Comparison of ENCODE assay signal across 1 cellular context in the genomic region with DNA sequence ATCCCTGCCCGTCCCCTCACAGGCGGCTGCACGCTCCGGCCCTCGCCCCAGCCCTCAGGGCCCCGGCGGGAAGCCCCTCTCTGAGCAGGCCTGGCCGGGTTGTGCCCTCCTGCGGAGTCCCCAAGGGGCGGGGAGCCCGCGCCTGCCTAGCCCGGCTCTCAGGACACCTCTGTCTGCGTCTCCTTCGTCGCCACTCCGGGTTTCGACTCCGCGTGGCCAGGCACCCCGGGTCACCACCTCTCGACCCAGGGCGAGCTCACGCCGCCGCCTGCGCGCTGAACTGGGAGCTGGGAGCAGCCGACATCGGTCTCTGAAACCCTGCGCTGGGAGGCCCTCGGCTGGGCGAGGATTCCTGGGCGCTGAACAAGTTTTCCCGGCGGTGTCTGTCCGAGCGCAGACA.
A peak's percentile ranks its signal among the peaks of the same experiment; 100 is the strongest.
TF ChIP-seq lines count a peak whose summit lies in the region.

No MANE protein-coding gene starts in this region.

TF ChIP-seq in H1, 55 proteins besides CTCF, POLR2A, EP300 and RAD21:
- TF ChIP-seq RXRA (IDR thresholded peaks at IDR 0.05; ENCODE audit: insufficient read depth, low read depth, low read length) (no peak), RNF2 (IDR thresholded peaks at IDR 0.05; ENCODE audit: borderline replicate concordance, low read depth, low read length, missing control alignments, poor library complexity, severe bottlenecking) (peak; percentile 66), EZH2 (IDR thresholded peaks at IDR 0.05; ENCODE audit: low read depth, low read length, severe bottlenecking) (peak; percentile 51), GABPA (IDR thresholded peaks at IDR 0.05; ENCODE audit: borderline replicate concordance, insufficient read depth, low read length) (no peak), ZNF274 (IDR thresholded peaks at IDR 0.05; ENCODE audit: borderline replicate concordance, extremely low read depth, low read length) (no peak), POLR2AphosphoS5 (IDR thresholded peaks at IDR 0.05; ENCODE audit: low read depth, low read length) (no peak), SIN3A (conservative IDR thresholded peaks at IDR 0.05 in 1 of 2, IDR thresholded peaks at IDR 0.05 in 1 of 2; ENCODE audit: low read depth in 1 of 2, low read length in 2 of 2) (no peak), JUN (IDR thresholded peaks at IDR 0.05; ENCODE audit: low read depth, low read length) (no peak)
- TF ChIP-seq, protein P1, sequence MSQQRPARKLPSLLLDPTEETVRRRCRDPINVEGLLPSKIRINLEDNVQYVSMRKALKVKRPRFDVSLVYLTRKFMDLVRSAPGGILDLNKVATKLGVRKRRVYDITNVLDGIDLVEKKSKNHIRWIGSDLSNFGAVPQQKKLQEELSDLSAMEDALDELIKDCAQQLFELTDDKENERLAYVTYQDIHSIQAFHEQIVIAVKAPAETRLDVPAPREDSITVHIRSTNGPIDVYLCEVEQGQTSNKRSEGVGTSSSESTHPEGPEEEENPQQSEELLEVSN (IDR thresholded peaks at IDR 0.05), result peak; percentile 90; the same call in 1 of the 2 replicates
- TF ChIP-seq, protein P2, sequence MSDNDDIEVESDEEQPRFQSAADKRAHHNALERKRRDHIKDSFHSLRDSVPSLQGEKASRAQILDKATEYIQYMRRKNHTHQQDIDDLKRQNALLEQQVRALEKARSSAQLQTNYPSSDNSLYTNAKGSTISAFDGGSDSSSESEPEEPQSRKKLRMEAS (IDR thresholded peaks at IDR 0.05), result no peak; the same call in 1 of the 2 replicates
- TF ChIP-seq, protein P3, sequence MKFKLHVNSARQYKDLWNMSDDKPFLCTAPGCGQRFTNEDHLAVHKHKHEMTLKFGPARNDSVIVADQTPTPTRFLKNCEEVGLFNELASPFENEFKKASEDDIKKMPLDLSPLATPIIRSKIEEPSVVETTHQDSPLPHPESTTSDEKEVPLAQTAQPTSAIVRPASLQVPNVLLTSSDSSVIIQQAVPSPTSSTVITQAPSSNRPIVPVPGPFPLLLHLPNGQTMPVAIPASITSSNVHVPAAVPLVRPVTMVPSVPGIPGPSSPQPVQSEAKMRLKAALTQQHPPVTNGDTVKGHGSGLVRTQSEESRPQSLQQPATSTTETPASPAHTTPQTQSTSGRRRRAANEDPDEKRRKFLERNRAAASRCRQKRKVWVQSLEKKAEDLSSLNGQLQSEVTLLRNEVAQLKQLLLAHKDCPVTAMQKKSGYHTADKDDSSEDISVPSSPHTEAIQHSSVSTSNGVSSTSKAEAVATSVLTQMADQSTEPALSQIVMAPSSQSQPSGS (IDR thresholded peaks at IDR 0.05; ENCODE audit: low read length), result no peak
